ENCODE assay signal across 34 cellular contexts in genomic region chr4:160326110-160326509, GRCh38.
"Had no signal": no experiment of that assay in that cellular context is flagged by ENCODE, and none has a peak within 500 bp of the region (broad histone marks: within the 10 kb centered on the region; RNA-seq: fewer than 3 reads in every experiment).

No MANE protein-coding gene starts in this region.

- H3K9me3 ChIP-seq: MG63 had no signal

- DNase-seq: Karpas-422, Kasumi-1, MG63, MM.1S, MV-4-11, NCI-H1048, NCI-H1092, NCI-H1092 treated with DMSO at 0.1 percent for 48 hours, NCI-H1105, NCI-H1105 treated with DMSO at 0.1 percent for 48 hours, NCI-H1417, NCI-H1417 treated with DMSO at 0.1 percent for 48 hours, NCI-H1436, NCI-H1436 treated with DMSO at 0.1 percent for 48 hours, NCI-H146, NCI-H1694, NCI-H1694 treated with DMSO at 0.1 percent for 48 hours, NCI-H187, NCI-H187 treated with DMSO at 0.1 percent for 48 hours, NCI-H1930, NCI-H2029, NCI-H2029 treated with DMSO at 0.1 percent for 48 hours, NCI-H2081, NCI-H2081 treated with DMSO at 0.1 percent for 48 hours, NCI-H2107, NCI-H2171, NCI-H2171 treated with DMSO at 0.1 percent for 48 hours, NCI-H2227 treated with DMSO at 0.1 percent for 48 hours, NCI-H226, NCI-H345, NCI-H446, NCI-H446 treated with DMSO at 0.1 percent for 48 hours, NCI-H510A, NCI-H510A treated with DMSO at 0.1 percent for 48 hours had no signal

- H3K36me3 ChIP-seq: MG63 had no signal

- H3K27me3 ChIP-seq: MG63 had no signal

- H3K4me3 ChIP-seq: MG63 had no signal
